8 cellular contexts compared by ENCODE assay signal in genomic region chr16:30948956-30949654, GRCh38. TPM values are rescaled to one million over a fixed set of nuclear protein-coding genes. Genes with fewer than 3 reads are reported as not detected.
DNase-seq lines count a peak whose midpoint lies in the region; ATAC-seq and TF ChIP-seq lines count a peak whose summit lies in the region.

Gene ORAI3, plus strand, starts transcription at chr16:30949068. Its CDS starts 222 bp downstream, at chr16:30949290.

- TF ChIP-seq CTCF in A673 (conservative IDR thresholded peaks at IDR 0.05; ENCODE audit: low read depth, low read length) = no peak
- no peak for TF ChIP-seq CTCF in fibroblast of the aortic adventitia (IDR thresholded peaks at IDR 0.05; ENCODE audit: insufficient read depth, low read length)
- TF ChIP-seq CTCF in upper lobe of right lung (IDR thresholded peaks at IDR 0.05) = no peak

- ATAC-seq in HG02840 (IDR thresholded peaks at IDR 0.05; ENCODE audit: low FRiP score, unreplicated experiment) = peak; percentile 61
- ATAC-seq in naive thymus-derived CD4-positive, alpha-beta T cell = peak; percentile 77
- peak; percentile 79 for ATAC-seq in upper lobe of right lung

- no peaks in the 10 kb centered on the region for H3K9me3 Mint-ChIP-seq in activated T-helper 1 cell treated with anti-CD3 and anti-CD28 coated beads, Interleukin-12 subunit alpha, Interleukin-12 subunit beta, Interleukin-2, Interleukin-4 antibody, amounts not matched to agents 30 ng/mL and 10 ng/mL and 1 ng/mL, durations not matched to agents 14 hours and 24 hours and 36 hours
- H3K9me3 Mint-ChIP-seq in naive thymus-derived CD4-positive, alpha-beta T cell = peaks cover 0 to 1% (median 0%) of the 10 kb centered on the region in 11 donors

- peaks cover 13% of the 10 kb centered on the region for H3K36me3 Mint-ChIP-seq in activated T-helper 1 cell treated with anti-CD3 and anti-CD28 coated beads, Interleukin-12 subunit alpha, Interleukin-12 subunit beta, Interleukin-2, Interleukin-4 antibody, amounts not matched to agents 30 ng/mL and 10 ng/mL and 1 ng/mL, durations not matched to agents 14 hours and 24 hours and 36 hours (ENCODE audit: low read depth)
- H3K36me3 Mint-ChIP-seq in naive thymus-derived CD4-positive, alpha-beta T cell = peaks cover 0 to 11% (median 3%) of the 10 kb centered on the region in 5 donors

- H3K4me3 ChIP-seq in A673 (ENCODE audit: low read depth, low read length, poor library complexity, severe bottlenecking) = peak within 1 kb of the TSS; percentile 87
- peak within 1 kb of the TSS; percentile 88 for H3K4me3 ChIP-seq in fibroblast of the aortic adventitia (ENCODE audit: low read depth, low read length)
- peak within 1 kb of the TSS; percentile 74 for H3K4me3 ChIP-seq in naive thymus-derived CD4-positive, alpha-beta T cell (ENCODE audit: low read length)
- H3K4me3 ChIP-seq in upper lobe of right lung = peak within 1 kb of the TSS; percentile 81

- intact Hi-C loops in A673 (cut with micrococcal nuclease; ENCODE audit: unreplicated experiment) = no loop called here
- intact Hi-C loops in activated T-helper 1 cell treated with anti-CD3 and anti-CD28 coated beads, Interleukin-12 subunit alpha, Interleukin-12 subunit beta, Interleukin-2, Interleukin-4 antibody, amounts not matched to agents 30 ng/mL and 10 ng/mL and 1 ng/mL, durations not matched to agents 14 hours and 24 hours and 36 hours (cut with micrococcal nuclease) = loop anchor here (1.0 kb wide), 1 partner anchor 8 kb away; the partner anchor contains the start of gene SETD1A
- intact Hi-C loops in naive thymus-derived CD4-positive, alpha-beta T cell (cut with micrococcal nuclease) = loop anchor here (1.0 kb wide), 3 partner anchors 8 to 27 kb away; partner anchors contain the start of genes FBXL19 (in 1 of the 2) and SETD1A (in 1 of the 2)
- intact Hi-C loops in upper lobe of right lung (cut with DNase I) = no loop called here

- peaks cover 11% of the 10 kb centered on the region for H3K36me3 ChIP-seq in A673 (ENCODE audit: insufficient read depth, low read length, poor library complexity, severe bottlenecking)
- no peaks in the 10 kb centered on the region for H3K36me3 ChIP-seq in naive thymus-derived CD4-positive, alpha-beta T cell (ENCODE audit: control insufficient read depth in 2 of 3, insufficient read depth in 3 of 3, low read length in 3 of 3)
- no peaks in the 10 kb centered on the region for H3K36me3 ChIP-seq in upper lobe of right lung

- H3K4me3 Mint-ChIP-seq in activated T-helper 1 cell treated with anti-CD3 and anti-CD28 coated beads, Interleukin-12 subunit alpha, Interleukin-12 subunit beta, Interleukin-2, Interleukin-4 antibody, amounts not matched to agents 30 ng/mL and 10 ng/mL and 1 ng/mL, durations not matched to agents 14 hours and 24 hours and 36 hours = peak within 1 kb of the TSS; percentile 92
- H3K4me3 Mint-ChIP-seq in naive thymus-derived CD4-positive, alpha-beta T cell = peak within 1 kb of the TSS; percentile 87 to 98 (median 90)

- peak; percentile 78 for TF ChIP-seq POLR2A in GM15510 (IDR thresholded peaks at IDR 0.05; ENCODE audit: borderline replicate concordance, extremely low read depth, insufficient read length)

- H3K4me1 Mint-ChIP-seq in activated T-helper 1 cell treated with anti-CD3 and anti-CD28 coated beads, Interleukin-12 subunit alpha, Interleukin-12 subunit beta, Interleukin-2, Interleukin-4 antibody, amounts not matched to agents 30 ng/mL and 10 ng/mL and 1 ng/mL, durations not matched to agents 14 hours and 24 hours and 36 hours (ENCODE audit: low read depth) = peaks cover 10% of the 10 kb centered on the region
- peaks cover 13 to 23% (median 17%) of the 10 kb centered on the region in 7 donors for H3K4me1 Mint-ChIP-seq in naive thymus-derived CD4-positive, alpha-beta T cell

- H3K27me3 ChIP-seq in A673 (replicated peaks; ENCODE audit: insufficient read depth, low read depth, low read length, poor library complexity) = no peaks in the 10 kb centered on the region
- no peaks in the 10 kb centered on the region for H3K27me3 ChIP-seq in naive thymus-derived CD4-positive, alpha-beta T cell (ENCODE audit: control insufficient read depth in 2 of 2, insufficient read depth in 2 of 2, low read length in 2 of 2)
- no peaks in the 10 kb centered on the region for H3K27me3 ChIP-seq in upper lobe of right lung

- H3K27ac Mint-ChIP-seq in activated T-helper 1 cell treated with anti-CD3 and anti-CD28 coated beads, Interleukin-12 subunit alpha, Interleukin-12 subunit beta, Interleukin-2, Interleukin-4 antibody, amounts not matched to agents 30 ng/mL and 10 ng/mL and 1 ng/mL, durations not matched to agents 14 hours and 24 hours and 36 hours = peak within 1 kb of the TSS; percentile 76
- peak within 1 kb of the TSS; percentile 64 to 92 (median 80) for H3K27ac Mint-ChIP-seq in naive thymus-derived CD4-positive, alpha-beta T cell

- no peaks in the 10 kb centered on the region for H3K27me3 Mint-ChIP-seq in activated T-helper 1 cell treated with anti-CD3 and anti-CD28 coated beads, Interleukin-12 subunit alpha, Interleukin-12 subunit beta, Interleukin-2, Interleukin-4 antibody, amounts not matched to agents 30 ng/mL and 10 ng/mL and 1 ng/mL, durations not matched to agents 14 hours and 24 hours and 36 hours (ENCODE audit: insufficient read depth)
- H3K27me3 Mint-ChIP-seq in naive thymus-derived CD4-positive, alpha-beta T cell = no peaks in the 10 kb centered on the region

- CTCF ChIA-PET in A673 (lab: Charles Lee) = interaction anchor here (0.5 kb wide), 1 partner anchor 193 kb away, joined by 3 read pairs; no protein-coding TSS in a partner anchor
- CTCF ChIA-PET in naive thymus-derived CD4-positive, alpha-beta T cell (lab: Charles Lee) = interaction anchor here (0.6 kb wide), 1 partner anchor 56 kb away, joined by 3 read pairs; the partner anchor contains the start of gene BCL7C

- no TSS peak for BruUV-seq in A673 (replicated peaks; lab: Mats Ljungman, UMichigan)

- POLR2A ChIA-PET in A673 (lab: Charles Lee; ENCODE audit: low non-redundant PET) = no interaction called here
- POLR2A ChIA-PET in naive thymus-derived CD4-positive, alpha-beta T cell (lab: Charles Lee) = interaction anchor here (0.9 to 1.8 kb wide), 5 partner anchors 9 to 230 kb away, joined by 3 to 6 read pairs (median 3); partner anchors contain the start of genes FUS and KAT8

- H3K27ac ChIP-seq in A673 (ENCODE audit: low read depth, low read length, poor library complexity, severe bottlenecking) (peak within 1 kb of the TSS; percentile 77), upper lobe of right lung (peak within 1 kb of the TSS; percentile 85)
- peak within 1 kb of the TSS; percentile 75 for H3K27ac ChIP-seq in naive thymus-derived CD4-positive, alpha-beta T cell (ENCODE audit: low read depth, low read length)

- peak; percentile 64 for DNase-seq in A673 (ENCODE audit: low spot score)
- peak; percentile 72 for DNase-seq in NCI-H69 (lab: John Stamatoyannopoulos, UW)
- peak; percentile 37 for DNase-seq in activated T-helper 1 cell treated with anti-CD3 and anti-CD28 coated beads, Interleukin-12 subunit alpha, Interleukin-12 subunit beta, Interleukin-2, Interleukin-4 antibody, amounts not matched to agents 30 ng/mL and 10 ng/mL and 1 ng/mL, durations not matched to agents 14 hours and 24 hours and 36 hours (ENCODE audit: low spot score)
- DNase-seq in fibroblast of the aortic adventitia (ENCODE audit: low read depth) = peak; percentile 49
- peak in 4 of 9 donors; percentile 20 to 62 (median 28) for DNase-seq in naive thymus-derived CD4-positive, alpha-beta T cell
- peak; percentile 91 for DNase-seq in upper lobe of right lung

- H3K4me1 ChIP-seq in A673 (ENCODE audit: insufficient read depth, low read length, poor library complexity, severe bottlenecking) = peaks cover 7% of the 10 kb centered on the region
- peaks cover 11 to 15% of the 10 kb centered on the region in 2 donors for H3K4me1 ChIP-seq in naive thymus-derived CD4-positive, alpha-beta T cell (ENCODE audit: control insufficient read depth in 2 of 2, insufficient read depth in 2 of 2, low read length in 2 of 2)
- peaks cover 27% of the 10 kb centered on the region for H3K4me1 ChIP-seq in upper lobe of right lung

- H3K9me3 ChIP-seq in A673 (ENCODE audit: low read depth, low read length, poor library complexity, severe bottlenecking) = no peaks in the 10 kb centered on the region
- H3K9me3 ChIP-seq in naive thymus-derived CD4-positive, alpha-beta T cell (ENCODE audit: control insufficient read depth in 2 of 3, low read length in 3 of 3) = no peaks in the 10 kb centered on the region
- no peaks in the 10 kb centered on the region for H3K9me3 ChIP-seq in upper lobe of right lung

RNA-seq across cellular contexts. Expression of gene ORAI3, which starts in this region (rescaled TPM):
- total RNA-seq in A673 (2021) = 2.1 and 4.3 TPM in 2 replicates
- total RNA-seq in activated T-helper 1 cell treated with anti-CD3 and anti-CD28 coated beads, Interleukin-12 subunit alpha, Interleukin-12 subunit beta, Interleukin-2, Interleukin-4 antibody, amounts not matched to agents 30 ng/mL and 10 ng/mL and 1 ng/mL, durations not matched to agents 14 hours and 24 hours and 36 hours = 11.1 and 11.5 TPM in 2 replicates
- total RNA-seq in fibroblast of the aortic adventitia (ENCODE audit: low replicate concordance) = 33.0 and 35.6 TPM in 2 replicates
- total RNA-seq in naive thymus-derived CD4-positive, alpha-beta T cell = 10 to 100 TPM in 4 of 5 experiments, 1 to 10 TPM in 1; 6.0 to 29.8 (median 18.4) TPM
- 10 to 100 TPM; 10.3 to 17.8 TPM for polyA plus RNA-seq in naive thymus-derived CD4-positive, alpha-beta T cell
- 19.5 TPM for total RNA-seq in upper lobe of right lung

Comparison
In these comparisons a context has a peak if more than half of its experiments do, and no peak if none do; other contexts are left out.
1. intact Hi-C loops: an anchor here in activated T-helper 1 cell treated with anti-CD3 and anti-CD28 coated beads, Interleukin-12 subunit alpha, Interleukin-12 subunit beta, Interleukin-2, Interleukin-4 antibody, amounts not matched to agents 30 ng/mL and 10 ng/mL and 1 ng/mL, durations not matched to agents 14 hours and 24 hours and 36 hours (1.0 kb wide) and naive thymus-derived CD4-positive, alpha-beta T cell (1.0 kb wide); none called in A673 and upper lobe of right lung.